In the genomic region with DNA sequence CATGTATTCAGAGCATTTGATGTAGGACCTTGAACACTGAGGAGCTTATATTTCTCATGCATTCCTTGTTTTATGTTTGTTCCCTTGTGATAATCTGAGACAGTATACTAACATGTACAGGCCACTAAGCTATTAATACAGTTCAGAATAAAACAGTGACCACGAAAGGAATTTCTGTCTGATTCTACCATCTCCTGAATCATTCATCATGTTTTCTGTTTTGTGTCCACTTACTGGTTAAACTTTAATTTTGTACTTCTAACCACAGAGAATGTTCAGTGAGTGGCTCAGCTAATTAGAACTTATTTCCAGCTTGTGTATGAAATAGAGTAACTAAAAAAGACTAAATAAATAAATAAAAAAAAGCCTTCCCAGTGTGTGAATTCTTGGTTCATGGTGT, we compare ENCODE assay signal across 16 cellular contexts.
DNase-seq lines count a peak whose midpoint lies in the region; ATAC-seq and TF ChIP-seq lines count a peak whose summit lies in the region.
"Had no signal": no experiment of that assay in that cellular context is flagged by ENCODE, and none has a peak within 500 bp of the region (broad histone marks: within the 10 kb centered on the region; RNA-seq: fewer than 3 reads in every experiment).

No MANE protein-coding gene starts in this region.

- CTCF ChIA-PET in SK-N-SH (lab: Yijun Ruan, JAX), result no interaction called here

- TF ChIP-seq CTCF in SK-N-SH (IDR thresholded peaks at IDR 0.05) (no peak), astrocyte of the spinal cord (IDR thresholded peaks at IDR 0.05; ENCODE audit: low read depth, low read length) (no peak)

- H3K27me3 ChIP-seq in SK-N-SH (ENCODE audit: insufficient read depth), result no peaks in the 10 kb centered on the region
- H3K27me3 ChIP-seq: BE2C had no signal

- POLR2A ChIA-PET in SK-N-SH (lab: Yijun Ruan, JAX), result no interaction called here

- H3K9me2 ChIP-seq in SK-N-SH, result no peaks in the 10 kb centered on the region

- DNase-seq in SK-N-SH, result no peak
- peak; percentile 9 for DNase-seq in astrocyte of the spinal cord (ENCODE audit: low read depth, low spot score)
- peak; percentile 72 for DNase-seq in kidney tubule cell (ENCODE audit: low spot score)
- DNase-seq in NCI-H526 (lab: John Stamatoyannopoulos, UW), result no peak
- DNase-seq in stimulated activated CD4-positive, alpha-beta T cell treated with anti-CD3 and anti-CD28 coated beads, Interleukin-4, amount 100 ng/mL, for 24 hours, result no peak
- DNase-seq: BE2C; CD8-positive, alpha-beta T cell; COR-L47; DMS53; GF-D8; GOT3 had no signal

- TF ChIP-seq EP300 in SK-N-SH (IDR thresholded peaks at IDR 0.05; ENCODE audit: borderline replicate concordance in 1 of 2, low read depth in 1 of 2, low read length in 1 of 2), result no peak

- ATAC-seq in HG02970 (IDR thresholded peaks at IDR 0.05; ENCODE audit: low FRiP score, unreplicated experiment), result no peak
- ATAC-seq in HG02884 (IDR thresholded peaks at IDR 0.05; ENCODE audit: unreplicated experiment), result no peak
- ATAC-seq: CD8-positive, alpha-beta T cell had no signal

- H3K4me1 ChIP-seq in SK-N-SH (ENCODE audit: control insufficient read depth in 1 of 2, insufficient read depth in 2 of 2, low read depth in 1 of 2, low read length in 1 of 2), result no peaks in the 10 kb centered on the region; a peak in 1 of 4 replicates
- H3K4me1 ChIP-seq: BE2C, HAP-1 had no signal

- H2AFZ ChIP-seq in SK-N-SH (ENCODE audit: low read depth), result no peak overlapping the region

- H3K4me3 ChIP-seq in SK-N-SH (ENCODE audit: low read depth in 2 of 2, low read length in 1 of 2) (no peak overlapping the region), astrocyte of the spinal cord (ENCODE audit: low read depth, low read length) (no peak overlapping the region)
- H3K4me3 ChIP-seq: HAP-1 had no signal

- WGBS in SK-N-SH (ENCODE audit: low lambda C conversion rate), result 57% methylated on average over 1 of the region's 1 CpG

- TF ChIP-seq RAD21 in SK-N-SH (IDR thresholded peaks at IDR 0.05; ENCODE audit: low read length), result no peak

- no peaks in the 10 kb centered on the region for H3K9me3 ChIP-seq in SK-N-SH
- H3K9me3 ChIP-seq: BE2C, HAP-1 had no signal

- no peak overlapping the region for H3K9ac ChIP-seq in SK-N-SH

- H3K4me2 ChIP-seq in SK-N-SH, result no peak overlapping the region

- no peaks in the 10 kb centered on the region for H3K79me2 ChIP-seq in SK-N-SH (ENCODE audit: insufficient read depth)

- no peaks in the 10 kb centered on the region for H3K36me3 ChIP-seq in SK-N-SH (replicated peaks in 1 of 2; ENCODE audit: control insufficient read depth in 1 of 2, insufficient read depth in 2 of 2, low read length in 1 of 2)
- H3K36me3 ChIP-seq: BE2C, HAP-1 had no signal

- no peaks in the 10 kb centered on the region for H4K20me1 ChIP-seq in SK-N-SH (ENCODE audit: insufficient read depth)

- no peaks in the 10 kb centered on the region for H3F3A ChIP-seq in SK-N-SH (replicated peaks; ENCODE audit: insufficient read depth)

- in situ Hi-C loops in astrocyte of the spinal cord (cut with HindIII; ENCODE audit: low sequenced_read_pairs), result no loop called here

- H3K27ac ChIP-seq in SK-N-SH (ENCODE audit: low read depth in 2 of 2, low read length in 1 of 2), result peak overlapping the region in 1 of 2 experiments; percentile 53; a peak in 1 of 4 replicates
- H3K27ac ChIP-seq: C4-2B, HL-60 had no signal

TF ChIP-seq in SK-N-SH, 30 proteins besides CTCF, POLR2A, EP300 and RAD21:
- no peak for TF ChIP-seq ELF1 (IDR thresholded peaks at IDR 0.05)
- TF ChIP-seq, protein P1, sequence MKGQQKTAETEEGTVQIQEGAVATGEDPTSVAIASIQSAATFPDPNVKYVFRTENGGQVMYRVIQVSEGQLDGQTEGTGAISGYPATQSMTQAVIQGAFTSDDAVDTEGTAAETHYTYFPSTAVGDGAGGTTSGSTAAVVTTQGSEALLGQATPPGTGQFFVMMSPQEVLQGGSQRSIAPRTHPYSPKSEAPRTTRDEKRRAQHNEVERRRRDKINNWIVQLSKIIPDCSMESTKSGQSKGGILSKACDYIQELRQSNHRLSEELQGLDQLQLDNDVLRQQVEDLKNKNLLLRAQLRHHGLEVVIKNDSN (IDR thresholded peaks at IDR 0.05; ENCODE audit: borderline replicate concordance, low read depth), result no peak
- TF ChIP-seq, protein P2, sequence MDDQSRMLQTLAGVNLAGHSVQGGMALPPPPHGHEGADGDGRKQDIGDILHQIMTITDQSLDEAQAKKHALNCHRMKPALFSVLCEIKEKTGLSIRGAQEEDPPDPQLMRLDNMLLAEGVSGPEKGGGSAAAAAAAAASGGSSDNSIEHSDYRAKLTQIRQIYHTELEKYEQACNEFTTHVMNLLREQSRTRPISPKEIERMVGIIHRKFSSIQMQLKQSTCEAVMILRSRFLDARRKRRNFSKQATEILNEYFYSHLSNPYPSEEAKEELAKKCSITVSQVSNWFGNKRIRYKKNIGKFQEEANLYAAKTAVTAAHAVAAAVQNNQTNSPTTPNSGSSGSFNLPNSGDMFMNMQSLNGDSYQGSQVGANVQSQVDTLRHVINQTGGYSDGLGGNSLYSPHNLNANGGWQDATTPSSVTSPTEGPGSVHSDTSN (IDR thresholded peaks at IDR 0.05), result 0 out of 2 replicates have a peak, but pooled peaks have one; percentile 9
- TF ChIP-seq TCF12 (IDR thresholded peaks at IDR 0.05), result 0 out of 2 replicates have a peak, but pooled peaks have one; percentile 14
- TF ChIP-seq FOXJ3 (CRISPR knock-in tag; IDR thresholded peaks at IDR 0.05), result no peak
- TF ChIP-seq SIN3A (IDR thresholded peaks at IDR 0.05; ENCODE audit: borderline replicate concordance, low read depth, low read length), result no peak
- TF ChIP-seq NRF1 (IDR thresholded peaks at IDR 0.05; ENCODE audit: low read depth, low read length), result no peak
- TF ChIP-seq, protein P3, sequence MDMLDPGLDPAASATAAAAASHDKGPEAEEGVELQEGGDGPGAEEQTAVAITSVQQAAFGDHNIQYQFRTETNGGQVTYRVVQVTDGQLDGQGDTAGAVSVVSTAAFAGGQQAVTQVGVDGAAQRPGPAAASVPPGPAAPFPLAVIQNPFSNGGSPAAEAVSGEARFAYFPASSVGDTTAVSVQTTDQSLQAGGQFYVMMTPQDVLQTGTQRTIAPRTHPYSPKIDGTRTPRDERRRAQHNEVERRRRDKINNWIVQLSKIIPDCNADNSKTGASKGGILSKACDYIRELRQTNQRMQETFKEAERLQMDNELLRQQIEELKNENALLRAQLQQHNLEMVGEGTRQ (IDR thresholded peaks at IDR 0.05; ENCODE audit: borderline replicate concordance, low read depth, low read length), result no peak
- TF ChIP-seq, protein P4, sequence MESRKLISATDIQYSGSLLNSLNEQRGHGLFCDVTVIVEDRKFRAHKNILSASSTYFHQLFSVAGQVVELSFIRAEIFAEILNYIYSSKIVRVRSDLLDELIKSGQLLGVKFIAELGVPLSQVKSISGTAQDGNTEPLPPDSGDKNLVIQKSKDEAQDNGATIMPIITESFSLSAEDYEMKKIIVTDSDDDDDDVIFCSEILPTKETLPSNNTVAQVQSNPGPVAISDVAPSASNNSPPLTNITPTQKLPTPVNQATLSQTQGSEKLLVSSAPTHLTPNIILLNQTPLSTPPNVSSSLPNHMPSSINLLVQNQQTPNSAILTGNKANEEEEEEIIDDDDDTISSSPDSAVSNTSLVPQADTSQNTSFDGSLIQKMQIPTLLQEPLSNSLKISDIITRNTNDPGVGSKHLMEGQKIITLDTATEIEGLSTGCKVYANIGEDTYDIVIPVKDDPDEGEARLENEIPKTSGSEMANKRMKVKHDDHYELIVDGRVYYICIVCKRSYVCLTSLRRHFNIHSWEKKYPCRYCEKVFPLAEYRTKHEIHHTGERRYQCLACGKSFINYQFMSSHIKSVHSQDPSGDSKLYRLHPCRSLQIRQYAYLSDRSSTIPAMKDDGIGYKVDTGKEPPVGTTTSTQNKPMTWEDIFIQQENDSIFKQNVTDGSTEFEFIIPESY (IDR thresholded peaks at IDR 0.05; ENCODE audit: borderline replicate concordance, low read depth), result no peak

Comparison
In these comparisons a context has a peak if more than half of its experiments do, and no peak if none do; other contexts are left out.
1. DNase-seq: peak in astrocyte of the spinal cord (single experiment) and kidney tubule cell (single experiment); none in SK-N-SH (single experiment), NCI-H526 (0 of 2) and stimulated activated CD4-positive, alpha-beta T cell treated with anti-CD3 and anti-CD28 coated beads, Interleukin-4, amount 100 ng/mL, for 24 hours (single experiment).